In genomic region chr5:111681414-111681790, GRCh38 we compare ENCODE assay signal across 13 cellular contexts.
DNase-seq lines count a peak whose midpoint lies in the region; ATAC-seq and TF ChIP-seq lines count a peak whose summit lies in the region.
"Had no signal": no experiment of that assay in that cellular context is flagged by ENCODE, and none has a peak within 500 bp of the region (broad histone marks: within the 10 kb centered on the region; RNA-seq: fewer than 3 reads in every experiment).

No MANE protein-coding gene starts in this region.

- BruUV-seq in IMR-90 (replicated peaks; lab: Mats Ljungman, UMichigan), result no TSS peak

- no peak overlapping the region for H3K27ac Mint-ChIP-seq in stimulated activated naive CD8-positive, alpha-beta T cell treated with anti-CD3 and anti-CD28 coated beads, Interleukin-15, amount 100 ng/mL, for 72 hours
- H3K27ac Mint-ChIP-seq: activated T-cell treated with anti-CD3 and anti-CD28 coated beads, Interleukin-2, amount 50 U/mL, for 24 hours had no signal

- H3K56ac ChIP-seq in IMR-90 (ENCODE audit: extremely low read depth, insufficient read depth, low read length), result no peak overlapping the region; the same call in 1 of the 2 replicates

- peak overlapping the region; percentile 68 for H2AK9ac ChIP-seq in IMR-90 (replicated peaks; ENCODE audit: low read depth, low read length, poor library complexity)

- H2BK5ac ChIP-seq in IMR-90 (ENCODE audit: low read depth, low read length, poor library complexity, severe bottlenecking), result peak overlapping the region; percentile 37

- H3K23ac ChIP-seq in IMR-90 (ENCODE audit: low read depth, low read length), result peak overlapping the region; percentile 97

- no peak overlapping the region for H3K4me3 Mint-ChIP-seq in stimulated activated naive CD8-positive, alpha-beta T cell treated with anti-CD3 and anti-CD28 coated beads, Interleukin-15, amount 100 ng/mL, for 72 hours
- H3K4me3 Mint-ChIP-seq: activated T-cell treated with anti-CD3 and anti-CD28 coated beads, Interleukin-2, amount 50 U/mL, for 24 hours had no signal

- H3K4me3 ChIP-seq in IMR-90 (ENCODE audit: insufficient read depth, low read depth, low read length), result no peak overlapping the region
- H3K4me3 ChIP-seq in lower lobe of right lung, result no peak overlapping the region
- H3K4me3 ChIP-seq in subcutaneous abdominal adipose tissue (ENCODE audit: low read depth in 1 of 5, low read length in 5 of 5), result peak overlapping the region in 4 of 5 donors; percentile 12 to 31 (median 22)

- H3K4me1 Mint-ChIP-seq in stimulated activated naive CD8-positive, alpha-beta T cell treated with anti-CD3 and anti-CD28 coated beads, Interleukin-15, amount 100 ng/mL, for 72 hours, result no peaks in the 10 kb centered on the region

- no peaks in the 10 kb centered on the region for H3K36me3 ChIP-seq in IMR-90 (ENCODE audit: control insufficient read depth, insufficient read depth, low read length)
- H3K36me3 ChIP-seq in lower lobe of right lung, result no peaks in the 10 kb centered on the region
- no peaks in the 10 kb centered on the region for H3K36me3 ChIP-seq in subcutaneous abdominal adipose tissue (ENCODE audit: control insufficient read depth in 5 of 5, insufficient read depth in 5 of 5, low read length in 5 of 5)

- WGBS in IMR-90 (ENCODE audit: extremely low coverage in 2 of 2, insufficient read length in 1 of 2), 2 experiments, result no CpG with 5 or more reads among the region's 2 CpGs

- H2AK5ac ChIP-seq in IMR-90 (ENCODE audit: low read depth, low read length), result peak overlapping the region; percentile 91

- ATAC-seq in IMR-90 (ENCODE audit: low read depth), result peak; percentile 45
- ATAC-seq in lower lobe of right lung, result no peak
- ATAC-seq in GM18519 (IDR thresholded peaks at IDR 0.05; ENCODE audit: low FRiP score, unreplicated experiment), result no peak
- ATAC-seq in GM19324 (IDR thresholded peaks at IDR 0.05; ENCODE audit: low FRiP score, unreplicated experiment), result no peak
- ATAC-seq in HG03039 (IDR thresholded peaks at IDR 0.05; ENCODE audit: unreplicated experiment), result no peak
- ATAC-seq in stimulated activated naive CD8-positive, alpha-beta T cell treated with anti-CD3 and anti-CD28 coated beads, Interleukin-15, amount 100 ng/mL, for 72 hours, result no peak
- ATAC-seq: activated CD4-positive, CD25-positive, alpha-beta regulatory T cell treated with anti-CD3 and anti-CD28 coated beads, Interleukin-2, amount 50 U/mL, for 24 hours had no signal

- no peaks in the 10 kb centered on the region for H3K9me3 Mint-ChIP-seq in stimulated activated naive CD8-positive, alpha-beta T cell treated with anti-CD3 and anti-CD28 coated beads, Interleukin-15, amount 100 ng/mL, for 72 hours
- H3K9me3 Mint-ChIP-seq: activated T-cell treated with anti-CD3 and anti-CD28 coated beads, Interleukin-2, amount 50 U/mL, for 24 hours had no signal

- H4K91ac ChIP-seq in IMR-90 (ENCODE audit: insufficient read depth, low read depth, low read length), result peak overlapping the region; percentile 80

- peak overlapping the region in 1 of 2 experiments; percentile 52; a peak in 2 of 4 replicates for H4K8ac ChIP-seq in IMR-90 (ENCODE audit: low read depth in 2 of 2, low read length in 2 of 2)

- dilution Hi-C loops in IMR-90 (cut with HindIII; ENCODE audit: low sequenced_read_pairs, unreplicated experiment), result no loop called here

- H3K9me1 ChIP-seq in IMR-90 (ENCODE audit: insufficient read depth, low read length), result peaks cover 4% of the 10 kb centered on the region; the same call in 1 of the 2 replicates

- H2BK120ac ChIP-seq in IMR-90 (ENCODE audit: low read depth, low read length), result peak overlapping the region; percentile 90

- peak overlapping the region; percentile 84 for H3K18ac ChIP-seq in IMR-90 (ENCODE audit: low read depth, low read length)

- peaks cover 17% of the 10 kb centered on the region for H3K4me1 ChIP-seq in IMR-90 (ENCODE audit: control insufficient read depth, insufficient read depth, low read length)
- peaks cover 17% of the 10 kb centered on the region for H3K4me1 ChIP-seq in lower lobe of right lung
- H3K4me1 ChIP-seq in subcutaneous abdominal adipose tissue (ENCODE audit: control insufficient read depth in 5 of 5, insufficient read depth in 5 of 5, low read length in 5 of 5), result peaks cover 8 to 23% (median 20%) of the 10 kb centered on the region in 5 donors

- peak overlapping the region; percentile 66 for H3K4me2 ChIP-seq in IMR-90 (ENCODE audit: low read depth, low read length)

- no peak for TF ChIP-seq RAD21 in IMR-90 (IDR thresholded peaks at IDR 0.05; ENCODE audit: low read length)

- in situ Hi-C loops in IMR-90 (cut with MboI; ENCODE audit: low sequenced_read_pairs), result no loop called here

- no peaks in the 10 kb centered on the region for H3K27me3 ChIP-seq in IMR-90 (ENCODE audit: control insufficient read depth, insufficient read depth, low read length)
- no peaks in the 10 kb centered on the region for H3K27me3 ChIP-seq in lower lobe of right lung (ENCODE audit: low read depth)
- no peaks in the 10 kb centered on the region for H3K27me3 ChIP-seq in subcutaneous abdominal adipose tissue (ENCODE audit: control insufficient read depth in 5 of 5, insufficient read depth in 4 of 5, low read length in 5 of 5)

- peak overlapping the region; percentile 72 for H2BK20ac ChIP-seq in IMR-90 (ENCODE audit: low read depth, low read length)

- H3K14ac ChIP-seq in IMR-90 (replicated peaks; ENCODE audit: low read depth, low read length), result peak overlapping the region; percentile 88

- CTCF ChIA-PET in IMR-90 (lab: Yijun Ruan, JAX), result interaction anchor here (1.3 kb wide), 1 partner anchor 131 kb away, joined by 3 read pairs; no protein-coding TSS in a partner anchor

- H2AFZ ChIP-seq in IMR-90 (replicated peaks; ENCODE audit: low read length, poor library complexity), result peak overlapping the region; percentile 86

- peak overlapping the region; percentile 86 for H4K5ac ChIP-seq in IMR-90 (ENCODE audit: low read depth, low read length)

- H3K27ac ChIP-seq in IMR-90 (ENCODE audit: insufficient read depth, low read length) (peak overlapping the region; percentile 68; the same call in 1 of the 2 replicates), lower lobe of right lung (peak overlapping the region; percentile 32), subcutaneous abdominal adipose tissue (ENCODE audit: low read depth, low read length) (peak overlapping the region; percentile 45)

- H3K9ac ChIP-seq in IMR-90 (ENCODE audit: low read depth, low read length) (peak overlapping the region; percentile 40; the same call in 1 of the 2 replicates), subcutaneous abdominal adipose tissue (ENCODE audit: low read length in 5 of 5) (no peak overlapping the region)

- peak overlapping the region; percentile 85 for H3K4ac ChIP-seq in IMR-90 (ENCODE audit: low read depth, low read length)

- no peak for TF ChIP-seq CTCF in IMR-90 (conservative IDR thresholded peaks at IDR 0.05; ENCODE audit: low read depth, low read length)
- no peak for TF ChIP-seq CTCF in lower lobe of right lung (IDR thresholded peaks at IDR 0.05)

- intact Hi-C loops in IMR-90 (cut with micrococcal nuclease), result loop anchor here (5.0 kb wide), 2 partner anchors 129 to 466 kb away; no protein-coding TSS in a partner anchor
- intact Hi-C loops in lower lobe of right lung (cut with DNase I), result no loop called here

- H3K79me1 ChIP-seq in IMR-90 (ENCODE audit: low read depth in 1 of 2, low read length in 2 of 2), result no peaks in the 10 kb centered on the region

- TF ChIP-seq POLR2A in IMR-90 (IDR thresholded peaks at IDR 0.05; ENCODE audit: low read depth, low read length), result no peak

- H2BK15ac ChIP-seq in IMR-90 (ENCODE audit: low read depth, low read length), result peak overlapping the region; percentile 59; the same call in 2 of the 3 replicates

- H3K9me3 ChIP-seq in IMR-90 (ENCODE audit: control insufficient read depth, insufficient read depth, low read length) (no peaks in the 10 kb centered on the region), lower lobe of right lung (no peaks in the 10 kb centered on the region), subcutaneous abdominal adipose tissue (ENCODE audit: control insufficient read depth in 5 of 5, low read length in 5 of 5) (no peaks in the 10 kb centered on the region)

- H3K27me3 Mint-ChIP-seq in stimulated activated naive CD8-positive, alpha-beta T cell treated with anti-CD3 and anti-CD28 coated beads, Interleukin-15, amount 100 ng/mL, for 72 hours, result peaks cover 14% of the 10 kb centered on the region

- DNase-seq in IMR-90 (peak; percentile 52), brain pericyte (ENCODE audit: low read depth, low spot score) (peak; percentile 17), lower lobe of right lung (no peak)
- no peak for DNase-seq in stimulated activated naive CD8-positive, alpha-beta T cell treated with anti-CD3 and anti-CD28 coated beads, Interleukin-15, amount 100 ng/mL, for 72 hours
- DNase-seq: activated T-cell treated with anti-CD3 and anti-CD28 coated beads, Interleukin-2, amount 50 U/mL, for 24 hours; effector CD8-positive, alpha-beta T cell; midbrain; NK-92 treated with Interleukin-12 subunit alpha and Interleukin-12 subunit beta, amount 100 ng/mL, for 24 hours had no signal

- no peaks in the 10 kb centered on the region for H4K20me1 ChIP-seq in IMR-90 (ENCODE audit: insufficient read depth, low read length)

- POLR2A ChIA-PET in IMR-90 (lab: Charles Lee; ENCODE audit: unreplicated experiment), result no interaction called here

TF ChIP-seq in IMR-90, 13 proteins besides CTCF, POLR2A, EP300 and RAD21 (continues in another document):
- TF ChIP-seq MAFK (IDR thresholded peaks at IDR 0.05; ENCODE audit: low read depth, low read length) (no peak), MAZ (IDR thresholded peaks at IDR 0.05; ENCODE audit: borderline replicate concordance, low read depth, low read length) (no peak), FOS (IDR thresholded peaks at IDR 0.05; ENCODE audit: low read depth, low read length) (no peak), CHD1 (IDR thresholded peaks at IDR 0.05; ENCODE audit: low read depth, low read length) (no peak), NFE2L2 (IDR thresholded peaks at IDR 0.05; ENCODE audit: low read depth, low read length) (no peak), SMC3 (IDR thresholded peaks at IDR 0.05; ENCODE audit: low read depth, low read length) (no peak)
- TF ChIP-seq, protein P1, sequence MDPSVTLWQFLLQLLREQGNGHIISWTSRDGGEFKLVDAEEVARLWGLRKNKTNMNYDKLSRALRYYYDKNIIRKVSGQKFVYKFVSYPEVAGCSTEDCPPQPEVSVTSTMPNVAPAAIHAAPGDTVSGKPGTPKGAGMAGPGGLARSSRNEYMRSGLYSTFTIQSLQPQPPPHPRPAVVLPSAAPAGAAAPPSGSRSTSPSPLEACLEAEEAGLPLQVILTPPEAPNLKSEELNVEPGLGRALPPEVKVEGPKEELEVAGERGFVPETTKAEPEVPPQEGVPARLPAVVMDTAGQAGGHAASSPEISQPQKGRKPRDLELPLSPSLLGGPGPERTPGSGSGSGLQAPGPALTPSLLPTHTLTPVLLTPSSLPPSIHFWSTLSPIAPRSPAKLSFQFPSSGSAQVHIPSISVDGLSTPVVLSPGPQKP (IDR thresholded peaks at IDR 0.05; ENCODE audit: borderline replicate concordance, low read depth, low read length), result no peak

Comparison
In these comparisons a context has a peak if more than half of its experiments do, and no peak if none do; other contexts are left out.
1. DNase-seq: peak in IMR-90 (single experiment) and brain pericyte (single experiment); none in lower lobe of right lung (single experiment) and stimulated activated naive CD8-positive, alpha-beta T cell treated with anti-CD3 and anti-CD28 coated beads, Interleukin-15, amount 100 ng/mL, for 72 hours (0 of 2).
2. H3K4me3 ChIP-seq: peak in subcutaneous abdominal adipose tissue (4 of 5); none in IMR-90 (single experiment) and lower lobe of right lung (single experiment).
3. Peak in every context shown above with its lines, with median percentiles within 50 percentile points of each other: H3K27ac ChIP-seq.